ENCODE assay signal across 1 cellular context in genomic region chr2:8534729-8535397, GRCh38.
TF ChIP-seq lines count a peak whose summit lies in the region.

No MANE protein-coding gene starts in this region.

TF ChIP-seq in HepG2, 621 proteins besides CTCF, POLR2A, EP300 and RAD21 (continued from another document and continues in another):
- no peak for TF ChIP-seq HMGXB4 (CRISPR knock-in tag; IDR thresholded peaks at IDR 0.05; ENCODE audit: borderline replicate concordance in 1 of 2, low read depth in 1 of 2)
- no peak for TF ChIP-seq MAZ (IDR thresholded peaks at IDR 0.05; ENCODE audit: borderline replicate concordance, low read depth, low read length)
- no peak for TF ChIP-seq MAZ (CRISPR knock-in tag; IDR thresholded peaks at IDR 0.05; ENCODE audit: low read depth)
- no peak for TF ChIP-seq ZNF446 (CRISPR knock-in tag; IDR thresholded peaks at IDR 0.05)
- TF ChIP-seq ZNF225 (CRISPR knock-in tag; IDR thresholded peaks at IDR 0.05): no peak
- peak; percentile 47; the same call in 1 of the 2 replicates for TF ChIP-seq ZNF710 (CRISPR knock-in tag; IDR thresholded peaks at IDR 0.05; ENCODE audit: borderline replicate concordance)
- peak; percentile 52 for TF ChIP-seq RXRA (CRISPR knock-in tag; IDR thresholded peaks at IDR 0.05)
- TF ChIP-seq ZBTB46 (CRISPR knock-in tag; IDR thresholded peaks at IDR 0.05; ENCODE audit: borderline replicate concordance): no peak
- TF ChIP-seq MEIS2 (CRISPR knock-in tag; IDR thresholded peaks at IDR 0.05): 0 out of 2 replicates have a peak, but pooled peaks have one; percentile 55
- TF ChIP-seq ZNF563 (CRISPR knock-in tag; IDR thresholded peaks at IDR 0.05): no peak
- no peak for TF ChIP-seq CCDC6 (CRISPR knock-in tag; IDR thresholded peaks at IDR 0.05)
- TF ChIP-seq ZNF501 (CRISPR knock-in tag; IDR thresholded peaks at IDR 0.05): peak; percentile 73; the same call in 1 of the 2 replicates
- peak; percentile 97 for TF ChIP-seq CEBPG (CRISPR knock-in tag; IDR thresholded peaks at IDR 0.05)
- TF ChIP-seq ZNF282 (IDR thresholded peaks at IDR 0.05; ENCODE audit: partially characterized antibody): no peak
- no peak for TF ChIP-seq ESRRA (CRISPR knock-in tag; IDR thresholded peaks at IDR 0.05; ENCODE audit: low read depth)
- TF ChIP-seq PITX1 (CRISPR knock-in tag; IDR thresholded peaks at IDR 0.05): peak; percentile 67
- no peak for TF ChIP-seq NR2F6 (IDR thresholded peaks at IDR 0.05)
- peak; percentile 27; the same call in 1 of the 2 replicates for TF ChIP-seq NR2F6 (CRISPR knock-in tag; IDR thresholded peaks at IDR 0.05)
- no peak for TF ChIP-seq ZNF430 (CRISPR knock-in tag; IDR thresholded peaks at IDR 0.05)
- no peak for TF ChIP-seq SRF (IDR thresholded peaks at IDR 0.05; ENCODE audit: low read depth, low read length)
- TF ChIP-seq ZNF350 (CRISPR knock-in tag; IDR thresholded peaks at IDR 0.05; ENCODE audit: borderline replicate concordance, low read depth): no peak
- TF ChIP-seq KAT8 (CRISPR knock-in tag; IDR thresholded peaks at IDR 0.05): 0 out of 2 replicates have a peak, but pooled peaks have one; percentile 22
- no peak for TF ChIP-seq GLMP (CRISPR knock-in tag; IDR thresholded peaks at IDR 0.05; ENCODE audit: borderline replicate concordance)
- TF ChIP-seq ZNF512B (CRISPR knock-in tag; IDR thresholded peaks at IDR 0.05; ENCODE audit: borderline replicate concordance): peak; percentile 85; the same call in 1 of the 2 replicates
- TF ChIP-seq ATF3 (CRISPR knock-in tag; IDR thresholded peaks at IDR 0.05): no peak
- no peak for TF ChIP-seq AFF4 (CRISPR knock-in tag; IDR thresholded peaks at IDR 0.05)
- TF ChIP-seq ZNF235 (CRISPR knock-in tag; IDR thresholded peaks at IDR 0.05; ENCODE audit: borderline replicate concordance): no peak
- no peak for TF ChIP-seq SOX13 (IDR thresholded peaks at IDR 0.05)
- TF ChIP-seq SOX13 (CRISPR knock-in tag; conservative IDR thresholded peaks at IDR 0.05 in 1 of 2, IDR thresholded peaks at IDR 0.05 in 1 of 2): peak in 1 of 2 experiments; percentile 15; a peak in 1 of 4 replicates
- TF ChIP-seq ZNF552 (CRISPR knock-in tag; IDR thresholded peaks at IDR 0.05; ENCODE audit: borderline replicate concordance): 0 out of 2 replicates have a peak, but pooled peaks have one; percentile 41
- 0 out of 2 replicates have a peak, but pooled peaks have one; percentile 26 for TF ChIP-seq CBFB (CRISPR knock-in tag; IDR thresholded peaks at IDR 0.05)
- TF ChIP-seq CHD2 (IDR thresholded peaks at IDR 0.05; ENCODE audit: low read depth, low read length): no peak
- no peak for TF ChIP-seq BATF2 (CRISPR knock-in tag; IDR thresholded peaks at IDR 0.05)
- TF ChIP-seq HBP1 (CRISPR knock-in tag; IDR thresholded peaks at IDR 0.05; ENCODE audit: low read depth): no peak
- TF ChIP-seq ZSCAN12 (CRISPR knock-in tag; IDR thresholded peaks at IDR 0.05): no peak
- TF ChIP-seq NCOA5 (CRISPR knock-in tag; IDR thresholded peaks at IDR 0.05): no peak
- TF ChIP-seq ZBTB34 (CRISPR knock-in tag; IDR thresholded peaks at IDR 0.05): peak; percentile 92
- no peak for TF ChIP-seq FLYWCH1 (CRISPR knock-in tag; IDR thresholded peaks at IDR 0.05)
